In the genomic region with DNA sequence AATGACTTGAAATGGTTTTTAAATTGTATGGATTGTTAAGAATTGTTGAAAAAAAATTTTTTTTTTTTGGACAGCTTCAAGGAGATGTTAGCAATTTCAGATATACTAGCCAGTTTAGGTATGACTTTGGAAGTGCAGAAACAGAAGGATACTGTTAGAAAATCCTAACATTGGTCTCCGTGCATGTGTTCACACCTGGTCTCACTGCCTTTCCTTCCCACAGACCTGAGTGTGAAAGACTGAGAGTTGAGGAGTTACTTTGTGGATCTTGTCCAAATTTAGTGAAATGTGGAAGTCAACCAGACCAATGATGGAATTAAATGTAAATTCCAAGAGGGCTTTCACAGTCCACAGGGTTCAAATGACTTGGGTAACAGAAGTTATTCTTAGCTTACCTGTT, we compare ENCODE assay signal across 27 cellular contexts.
"Had no signal": no experiment of that assay in that cellular context is flagged by ENCODE, and none has a peak within 500 bp of the region (broad histone marks: within the 10 kb centered on the region; RNA-seq: fewer than 3 reads in every experiment).

No MANE protein-coding gene starts in this region.

- FAIRE-seq: colon, endometrium, endothelial cell of umbilical vein, frontal cortex had no signal

- H3K4me1 ChIP-seq: colonic mucosa, esophagus muscularis mucosa, esophagus squamous epithelium, foreskin keratinocyte, gastrocnemius medialis, gastroesophageal sphincter, heart left ventricle, heart right ventricle had no signal

- H3K36me3 ChIP-seq: colonic mucosa, esophagus muscularis mucosa, esophagus squamous epithelium, gastrocnemius medialis, gastroesophageal sphincter, heart left ventricle, heart right ventricle had no signal

- H3K4me3 ChIP-seq: colonic mucosa, coronary artery, esophagus muscularis mucosa, esophagus squamous epithelium, gastrocnemius medialis, gastroesophageal sphincter, heart left ventricle, heart right ventricle, hepatocyte had no signal

- H3K9me3 ChIP-seq: colonic mucosa, esophagus muscularis mucosa, esophagus squamous epithelium, gastrocnemius medialis, gastroesophageal sphincter, heart left ventricle had no signal

- H3K27ac ChIP-seq: colonic mucosa, coronary artery, epithelial cell of prostate, esophagus muscularis mucosa, esophagus squamous epithelium, foreskin keratinocyte, gastrocnemius medialis, gastroesophageal sphincter, heart left ventricle, heart right ventricle, hepatocyte had no signal

- H3K27me3 ChIP-seq: colonic mucosa, esophagus squamous epithelium, gastrocnemius medialis, hepatocyte had no signal

- H3K4me2 ChIP-seq: hepatocyte had no signal

- H3K79me2 ChIP-seq: hepatocyte had no signal

- H2AFZ ChIP-seq: hepatocyte had no signal

- DNase-seq: colonic mucosa; cortex of kidney; dermis blood vessel endothelial cell; effector CD4-positive, alpha-beta T cell; effector CD8-positive, alpha-beta T cell; effector memory CD4-positive, alpha-beta T cell; effector memory CD8-positive, alpha-beta T cell; endodermal cell; erythroblast; esophagus squamous epithelium; foreskin fibroblast; foreskin keratinocyte; foreskin melanocyte; gastrocnemius medialis; glutamatergic neuron; head of caudate nucleus; heart left ventricle; heart right ventricle had no signal
